Comparison of ENCODE assay signal across 8 cellular contexts in the genomic region with DNA sequence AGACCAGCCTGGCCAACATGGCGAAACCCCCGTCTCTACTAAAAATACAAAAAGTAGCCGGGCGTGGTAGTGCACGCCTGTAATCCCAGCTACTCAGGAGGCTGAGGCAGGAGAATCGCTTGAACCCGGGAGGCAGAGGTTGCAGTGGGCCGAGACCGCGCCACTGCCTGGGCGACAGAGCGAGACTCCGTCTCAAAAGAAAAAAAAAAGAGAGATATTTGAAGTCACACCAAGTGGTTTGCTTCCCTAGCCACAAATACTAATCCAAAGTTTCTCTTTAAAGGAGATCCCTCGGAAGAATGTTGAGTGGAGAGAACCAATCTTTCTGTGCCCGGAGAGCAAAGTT. TPM values are rescaled to one million over a fixed set of nuclear protein-coding genes. Genes with fewer than 3 reads are reported as not detected.
A peak's percentile ranks its signal among the peaks of the same experiment; 100 is the strongest.
DNase-seq lines count a peak whose midpoint lies in the region; ATAC-seq and TF ChIP-seq lines count a peak whose summit lies in the region.
"Not testable (repeated sequence)": the region's sequence is repeated elsewhere in the genome, so short reads cannot be mapped to it uniquely, and the experiment has no call there.

No MANE protein-coding gene starts in this region.

- peak overlapping the region; percentile 88 for H3K4me2 ChIP-seq in PC-9

- H3K36me3 Mint-ChIP-seq in activated T-helper 1 cell treated with anti-CD3 and anti-CD28 coated beads, Interleukin-12 subunit alpha, Interleukin-12 subunit beta, Interleukin-2, Interleukin-4 antibody, amounts not matched to agents 30 ng/mL and 10 ng/mL and 1 ng/mL, durations not matched to agents 14 hours and 24 hours and 36 hours (ENCODE audit: low read depth) = not testable (repeated sequence)

- H3K27me3 Mint-ChIP-seq in activated T-helper 1 cell treated with anti-CD3 and anti-CD28 coated beads, Interleukin-12 subunit alpha, Interleukin-12 subunit beta, Interleukin-2, Interleukin-4 antibody, amounts not matched to agents 30 ng/mL and 10 ng/mL and 1 ng/mL, durations not matched to agents 14 hours and 24 hours and 36 hours (ENCODE audit: insufficient read depth) = not testable (repeated sequence)

- TF ChIP-seq POLR2A in gastrocnemius medialis (IDR thresholded peaks at IDR 0.05); vagina (IDR thresholded peaks at IDR 0.05): not testable (repeated sequence)

- H3F3A ChIP-seq in PC-9 (ENCODE audit: insufficient read depth, low read depth) = peaks cover 37% of the 10 kb centered on the region

- BruUV-seq in PC-9 (replicated peaks; lab: Mats Ljungman, UMichigan) = not testable (repeated sequence)

- H3K79me2 ChIP-seq in PC-9 (ENCODE audit: low read depth) = peaks cover 20% of the 10 kb centered on the region

- peak overlapping the region; percentile 99 for H2AFZ ChIP-seq in PC-9

- not testable (repeated sequence) for ATAC-seq in gastrocnemius medialis

- not testable (repeated sequence) for TF ChIP-seq CTCF in GM12864 (IDR thresholded peaks at IDR 0.05; ENCODE audit: low read depth, low read length, missing control alignments); PC-9 (conservative IDR thresholded peaks at IDR 0.05); coronary artery (IDR thresholded peaks at IDR 0.05); right atrium auricular region (IDR thresholded peaks at IDR 0.05); gastrocnemius medialis (IDR thresholded peaks at IDR 0.05 in 4 of 5, conservative IDR thresholded peaks at IDR 0.05 in 1 of 5); vagina (IDR thresholded peaks at IDR 0.05)

- H3K4me1 ChIP-seq in PC-9 (replicated peaks; ENCODE audit: insufficient read depth) (peaks cover 36% of the 10 kb centered on the region), right atrium auricular region (peaks cover 0 to 11% of the 10 kb centered on the region in 2 donors), mucosa of rectum (ENCODE audit: control insufficient read depth in 2 of 2, insufficient read depth in 2 of 2, low read length in 2 of 2) (peaks cover 4 to 11% of the 10 kb centered on the region in 2 donors), gastrocnemius medialis (peaks cover 12% of the 10 kb centered on the region in 2 donors), vagina (peaks cover 12% of the 10 kb centered on the region)

- H3K9me3 ChIP-seq in PC-9 (ENCODE audit: insufficient read depth, low read depth); right atrium auricular region; mucosa of rectum (ENCODE audit: control insufficient read depth in 2 of 2, low read length in 2 of 2); gastrocnemius medialis; vagina: not testable (repeated sequence)

- not testable (repeated sequence) for H3K9me2 ChIP-seq in PC-9 (ENCODE audit: insufficient read depth)

- peak overlapping the region; percentile 82 for H3K4me3 Mint-ChIP-seq in activated T-helper 1 cell treated with anti-CD3 and anti-CD28 coated beads, Interleukin-12 subunit alpha, Interleukin-12 subunit beta, Interleukin-2, Interleukin-4 antibody, amounts not matched to agents 30 ng/mL and 10 ng/mL and 1 ng/mL, durations not matched to agents 14 hours and 24 hours and 36 hours

- not testable (repeated sequence) for H3K9me3 Mint-ChIP-seq in activated T-helper 1 cell treated with anti-CD3 and anti-CD28 coated beads, Interleukin-12 subunit alpha, Interleukin-12 subunit beta, Interleukin-2, Interleukin-4 antibody, amounts not matched to agents 30 ng/mL and 10 ng/mL and 1 ng/mL, durations not matched to agents 14 hours and 24 hours and 36 hours

- not testable (repeated sequence) for H3K4me1 Mint-ChIP-seq in activated T-helper 1 cell treated with anti-CD3 and anti-CD28 coated beads, Interleukin-12 subunit alpha, Interleukin-12 subunit beta, Interleukin-2, Interleukin-4 antibody, amounts not matched to agents 30 ng/mL and 10 ng/mL and 1 ng/mL, durations not matched to agents 14 hours and 24 hours and 36 hours (ENCODE audit: low read depth)

- not testable (repeated sequence) for H3K36me3 ChIP-seq in PC-9 (ENCODE audit: low read depth); right atrium auricular region; mucosa of rectum (ENCODE audit: control insufficient read depth in 2 of 2, insufficient read depth in 2 of 2, low read length in 2 of 2); gastrocnemius medialis; vagina

- CTCF ChIA-PET in PC-9 (lab: Charles Lee) = not testable (repeated sequence)

- DNase-seq in GM12864 (ENCODE audit: low read depth); PC-9; activated T-helper 1 cell treated with anti-CD3 and anti-CD28 coated beads, Interleukin-12 subunit alpha, Interleukin-12 subunit beta, Interleukin-2, Interleukin-4 antibody, amounts not matched to agents 30 ng/mL and 10 ng/mL and 1 ng/mL, durations not matched to agents 14 hours and 24 hours and 36 hours (ENCODE audit: low spot score); coronary artery (ENCODE audit: low spot score); right atrium auricular region (ENCODE audit: low spot score); gastrocnemius medialis; vagina (ENCODE audit: extremely low spot score in 2 of 2): not testable (repeated sequence)

- peak overlapping the region; percentile 95 to 96 for H3K9ac ChIP-seq in mucosa of rectum (ENCODE audit: low read depth in 1 of 2, low read length in 2 of 2)

- H3K27me3 ChIP-seq in PC-9 (ENCODE audit: insufficient read depth, low read depth); right atrium auricular region; mucosa of rectum (ENCODE audit: control insufficient read depth in 2 of 2, insufficient read depth in 2 of 2, low read length in 2 of 2); gastrocnemius medialis; vagina: not testable (repeated sequence)

- peak overlapping the region; percentile 90 for H3K4me3 ChIP-seq in GM12864 (ENCODE audit: low read depth, low read length)
- H3K4me3 ChIP-seq in PC-9 = peak overlapping the region; percentile 82
- peak overlapping the region; percentile 84 for H3K4me3 ChIP-seq in coronary artery
- peak overlapping the region; percentile 63 to 66 for H3K4me3 ChIP-seq in right atrium auricular region
- peak overlapping the region; percentile 96 to 98 for H3K4me3 ChIP-seq in mucosa of rectum (ENCODE audit: low read length in 2 of 2)
- H3K4me3 ChIP-seq in gastrocnemius medialis = peak overlapping the region; percentile 65 to 93 (median 90)
- peak overlapping the region; percentile 92 to 96 for H3K4me3 ChIP-seq in vagina

- in situ Hi-C loops in gastrocnemius medialis (cut with MboI; ENCODE audit: low sequenced_read_pairs in 4 of 4) = not testable (repeated sequence)

- POLR2A ChIA-PET in PC-9 (lab: Charles Lee; ENCODE audit: unreplicated experiment) = not testable (repeated sequence)

- H3K27ac ChIP-seq in PC-9 (0 out of 2 replicates have a peak overlapping the region, but pooled peaks have one; percentile 14), coronary artery (peak overlapping the region in 1 of 2 donors; percentile 10), right atrium auricular region (peak overlapping the region; percentile 59 to 71), mucosa of rectum (ENCODE audit: low read depth in 2 of 2, low read length in 2 of 2) (peak overlapping the region; percentile 80 to 88), gastrocnemius medialis (peak overlapping the region; percentile 76 to 80 (median 79)), vagina (peak overlapping the region; percentile 73)

- intact Hi-C loops in PC-9 (cut with micrococcal nuclease; ENCODE audit: unreplicated experiment) = loop anchor here (1.0 kb wide), 1 partner anchor 27 kb away; no protein-coding TSS in a partner anchor
- intact Hi-C loops in activated T-helper 1 cell treated with anti-CD3 and anti-CD28 coated beads, Interleukin-12 subunit alpha, Interleukin-12 subunit beta, Interleukin-2, Interleukin-4 antibody, amounts not matched to agents 30 ng/mL and 10 ng/mL and 1 ng/mL, durations not matched to agents 14 hours and 24 hours and 36 hours (cut with micrococcal nuclease) = loop anchor here (5.0 kb wide), 2 partner anchors 113 to 202 kb away; a partner anchor contains a TSS
- intact Hi-C loops in gastrocnemius medialis (cut with DNase I; ENCODE audit: low total_unique reads) = loop anchor here (10.0 kb wide), 3 partner anchors 45 to 775 kb away; a partner anchor contains a TSS
- intact Hi-C loops in vagina (cut with DNase I) = not testable (repeated sequence)

- peak overlapping the region; percentile 23 for H3K27ac Mint-ChIP-seq in activated T-helper 1 cell treated with anti-CD3 and anti-CD28 coated beads, Interleukin-12 subunit alpha, Interleukin-12 subunit beta, Interleukin-2, Interleukin-4 antibody, amounts not matched to agents 30 ng/mL and 10 ng/mL and 1 ng/mL, durations not matched to agents 14 hours and 24 hours and 36 hours

- H4K20me1 ChIP-seq in PC-9 (ENCODE audit: insufficient read depth) = not testable (repeated sequence)

RNA-seq across cellular contexts. Expression of a gene that starts 0.7 kb away (rescaled TPM):
- 11.7 and 12.8 TPM in 2 replicates for total RNA-seq in PC-9 (2021)
- 0.66 and 1.0 TPM in 2 replicates for total RNA-seq in activated T-helper 1 cell treated with anti-CD3 and anti-CD28 coated beads, Interleukin-12 subunit alpha, Interleukin-12 subunit beta, Interleukin-2, Interleukin-4 antibody, amounts not matched to agents 30 ng/mL and 10 ng/mL and 1 ng/mL, durations not matched to agents 14 hours and 24 hours and 36 hours
- total RNA-seq in right atrium auricular region = 10 to 100 TPM; 11.6 to 14.8 TPM
- 10 to 100 TPM; 10.0 to 46.4 (median 21.8) TPM for total RNA-seq in gastrocnemius medialis
- 4.7 TPM for total RNA-seq in vagina

RNA-seq across cellular contexts. Expression of a gene that starts 0.7 kb away (rescaled TPM):
- 1.1 and 1.8 TPM in 2 replicates for total RNA-seq in PC-9 (2021)
- total RNA-seq in activated T-helper 1 cell treated with anti-CD3 and anti-CD28 coated beads, Interleukin-12 subunit alpha, Interleukin-12 subunit beta, Interleukin-2, Interleukin-4 antibody, amounts not matched to agents 30 ng/mL and 10 ng/mL and 1 ng/mL, durations not matched to agents 14 hours and 24 hours and 36 hours = not detected in 2 replicates
- total RNA-seq in right atrium auricular region = under 1 TPM in 1 of 2 donors, not detected in 1; 0.20 TPM
- total RNA-seq in gastrocnemius medialis = not detected
- not detected for total RNA-seq in vagina

RNA-seq across cellular contexts. Expression of a gene that starts 10.7 kb away (rescaled TPM):
- total RNA-seq in PC-9 (2021) (1.0 and 1.3 TPM in 2 replicates), right atrium auricular region (10 to 100 TPM in 1 of 2 donors, 1 to 10 TPM in 1; 3.6 to 22.6 TPM), gastrocnemius medialis (10 to 100 TPM in 1 of 4 donors, 1 to 10 TPM in 3; 1.8 to 17.9 (median 6.3) TPM), vagina (53.3 TPM)
- total RNA-seq in activated T-helper 1 cell treated with anti-CD3 and anti-CD28 coated beads, Interleukin-12 subunit alpha, Interleukin-12 subunit beta, Interleukin-2, Interleukin-4 antibody, amounts not matched to agents 30 ng/mL and 10 ng/mL and 1 ng/mL, durations not matched to agents 14 hours and 24 hours and 36 hours = not detected in 2 replicates

RNA-seq across cellular contexts. Expression of a gene that starts 34.6 kb away (rescaled TPM):
- total RNA-seq in PC-9 (2021) (13.3 and 15.7 TPM in 2 replicates), right atrium auricular region (1 to 10 TPM; 2.9 to 7.6 TPM), gastrocnemius medialis (under 1 TPM; 0.19 to 0.66 (median 0.61) TPM), vagina (7.9 TPM)
- 2.4 and 2.7 TPM in 2 replicates for total RNA-seq in activated T-helper 1 cell treated with anti-CD3 and anti-CD28 coated beads, Interleukin-12 subunit alpha, Interleukin-12 subunit beta, Interleukin-2, Interleukin-4 antibody, amounts not matched to agents 30 ng/mL and 10 ng/mL and 1 ng/mL, durations not matched to agents 14 hours and 24 hours and 36 hours
